ENCODE assay signal across 14 cellular contexts in genomic region chr6:111540971-111541719, GRCh38. TPM values are rescaled to one million over a fixed set of nuclear protein-coding genes. Genes with fewer than 3 reads are reported as not detected.
A peak's percentile ranks its signal among the peaks of the same experiment; 100 is the strongest.
DNase-seq lines count a peak whose midpoint lies in the region; ATAC-seq and TF ChIP-seq lines count a peak whose summit lies in the region.
"Had no signal": no experiment of that assay in that cellular context is flagged by ENCODE, and none has a peak within 500 bp of the region (broad histone marks: within the 10 kb centered on the region; RNA-seq: fewer than 3 reads in every experiment).

No MANE protein-coding gene starts in this region.

- no peak overlapping the region for H3K4me3 ChIP-seq in cardiac muscle cell
- peak overlapping the region; percentile 74 for H3K4me3 ChIP-seq in SK-N-MC
- H3K4me3 ChIP-seq in effector memory CD4-positive, alpha-beta T cell (ENCODE audit: insufficient read depth, low read depth, low read length, poor library complexity, severe bottlenecking): no peak overlapping the region

- no peak for TF ChIP-seq CTCF in cardiac muscle cell (IDR thresholded peaks at IDR 0.05; ENCODE audit: low read depth, low read length)

- peak in 1 of 2 donors; percentile 62 for DNase-seq in cardiac muscle cell (ENCODE audit: low read depth in 1 of 2, low spot score in 1 of 2)
- no peak for DNase-seq in cardiac septum (ENCODE audit: low spot score)
- peak; percentile 95 for DNase-seq in SK-N-MC (ENCODE audit: low read depth, low spot score)
- DNase-seq in kidney tubule cell (ENCODE audit: low spot score): peak; percentile 21
- DNase-seq in activated gamma-delta T cell (lab: John Stamatoyannopoulos, UW): no peak
- DNase-seq in effector memory CD4-positive, alpha-beta T cell: no peak
- DNase-seq: activated CD4-positive, alpha-beta memory T cell treated with anti-CD3 and anti-CD28 coated beads, Interleukin-2, amount 10 ng/mL, durations not matched to agents 7 days and 5 days; activated naive CD8-positive, alpha-beta T cell treated with anti-CD3 and anti-CD28 coated beads, Interleukin-2, amount 50 U/mL, for 24 hours; stimulated activated CD4-positive, alpha-beta T cell treated with anti-CD3 and anti-CD28 coated beads, Interleukin-4, amount 100 ng/mL, for 4 hours had no signal

- peaks cover 16% of the 10 kb centered on the region for H3K4me1 ChIP-seq in cardiac muscle cell (ENCODE audit: low read depth)
- no peaks in the 10 kb centered on the region for H3K4me1 ChIP-seq in effector memory CD4-positive, alpha-beta T cell (ENCODE audit: control insufficient read depth, insufficient read depth, low read length, poor library complexity, severe bottlenecking)
- H3K4me1 ChIP-seq: parathyroid adenoma had no signal

- intact Hi-C loops in cardiac septum (cut with DNase I): no loop called here

- H3K27ac ChIP-seq in cardiac muscle cell (peak overlapping the region; percentile 1), SK-N-MC (peak overlapping the region; percentile 95)
- H3K27ac ChIP-seq in effector memory CD4-positive, alpha-beta T cell (ENCODE audit: insufficient read depth, low read length, poor library complexity, severe bottlenecking): no peak overlapping the region
- H3K27ac ChIP-seq: epithelial cell of prostate, parathyroid adenoma had no signal

- H3K9me3 ChIP-seq in cardiac muscle cell (ENCODE audit: low read depth) (no peaks in the 10 kb centered on the region), SK-N-MC (ENCODE audit: low read depth, low read length) (no peaks in the 10 kb centered on the region)
- no peaks in the 10 kb centered on the region for H3K9me3 ChIP-seq in effector memory CD4-positive, alpha-beta T cell (ENCODE audit: control insufficient read depth, low read length)

- H3K36me3 ChIP-seq in cardiac muscle cell: no peaks in the 10 kb centered on the region
- no peaks in the 10 kb centered on the region for H3K36me3 ChIP-seq in SK-N-MC (ENCODE audit: insufficient read depth, low read length)
- H3K36me3 ChIP-seq in effector memory CD4-positive, alpha-beta T cell (ENCODE audit: control insufficient read depth, insufficient read depth, low read length): no peaks in the 10 kb centered on the region

- H3K9ac ChIP-seq in SK-N-MC (ENCODE audit: insufficient read length): peak overlapping the region; percentile 29
- H3K9ac ChIP-seq: parathyroid adenoma had no signal

- H3K27me3 ChIP-seq in cardiac muscle cell: no peaks in the 10 kb centered on the region
- H3K27me3 ChIP-seq in effector memory CD4-positive, alpha-beta T cell (replicated peaks; ENCODE audit: control insufficient read depth, insufficient read depth, low read length, poor library complexity, severe bottlenecking): no peaks in the 10 kb centered on the region

- ATAC-seq in HG02840 (IDR thresholded peaks at IDR 0.05; ENCODE audit: low FRiP score, unreplicated experiment): no peak
- ATAC-seq in HG03045 (IDR thresholded peaks at IDR 0.05; ENCODE audit: unreplicated experiment): no peak
- ATAC-seq: activated naive CD8-positive, alpha-beta T cell treated with anti-CD3 and anti-CD28 coated beads, Interleukin-2, amount 50 U/mL, for 24 hours; HCT116 had no signal

RNA-seq across cellular contexts. Expression of gene REV3L, which starts 58.1 kb away (rescaled TPM):
- total RNA-seq in cardiac muscle cell (14.0 and 23.3 TPM in 2 replicates), cardiac septum (17.8 TPM)
- polyA plus RNA-seq in cardiac muscle cell: 18.1 and 27.2 TPM in 2 replicates

Comparison
In these comparisons a context has a peak if more than half of its experiments do, and no peak if none do; other contexts are left out.
1. DNase-seq: peak in SK-N-MC (single experiment) and kidney tubule cell (single experiment); none in cardiac septum (single experiment), activated gamma-delta T cell (single experiment) and effector memory CD4-positive, alpha-beta T cell (0 of 3).